Comparison of ENCODE assay signal across 23 cellular contexts in the genomic region with DNA sequence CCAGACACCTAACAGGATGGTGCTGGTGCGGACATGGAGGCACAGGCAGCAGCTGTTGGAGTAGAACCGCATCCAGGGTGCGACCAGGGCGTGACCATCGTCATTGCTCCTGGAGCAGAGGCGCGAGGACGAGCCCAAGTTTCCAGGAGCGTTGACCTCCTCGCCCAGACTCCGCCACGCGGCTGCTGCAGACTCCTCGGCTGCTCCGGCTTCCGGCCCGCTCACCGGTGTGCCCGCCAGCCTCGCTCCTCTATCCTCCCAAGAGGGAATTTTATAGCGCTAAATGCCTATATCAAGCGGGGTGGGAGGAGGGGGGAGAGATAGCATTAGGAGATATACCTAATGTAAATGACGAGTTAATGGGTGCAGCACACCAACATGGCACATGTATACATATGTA. TPM values are rescaled to one million over a fixed set of nuclear protein-coding genes. Genes with fewer than 3 reads are reported as not detected.
"Had no signal": no experiment of that assay in that cellular context is flagged by ENCODE, and none has a peak within 500 bp of the region (broad histone marks: within the 10 kb centered on the region; RNA-seq: fewer than 3 reads in every experiment).

No MANE protein-coding gene starts in this region.

- DNase-seq: IMR-90, Karpas-422, KG1, MG63, NCI-H1092, NCI-H1105 treated with DMSO at 0.1 percent for 48 hours, NCI-H1417 treated with DMSO at 0.1 percent for 48 hours, NCI-H146, NCI-H1694 treated with DMSO at 0.1 percent for 48 hours, NCI-H1930, NCI-H2081, NCI-H2107, NCI-H226, NCI-H446, NCI-H510A, NCI-H524 treated with DMSO at 0.1 percent for 48 hours, NCI-H69, NCI-H774, SHP77, SK-N-SH had no signal

- H3K27me3 ChIP-seq: MG63 had no signal

- H3K9ac ChIP-seq: SK-N-SH had no signal

- H3K27ac ChIP-seq: RWPE1 had no signal

- H3K4me3 ChIP-seq: MG63 had no signal

- H3K36me3 ChIP-seq: MG63 had no signal

- H3K9me3 ChIP-seq: SK-N-SH had no signal

- H3K4me2 ChIP-seq: SK-N-SH had no signal

RNA-seq across cellular contexts. Expression of gene S100A12, which starts 5.3 kb away (rescaled TPM):
- total RNA-seq: HT-29, IMR-90, SK-MEL-5 had no signal
- polyA plus RNA-seq: IMR-90, SK-N-SH had no signal

RNA-seq across cellular contexts. Expression of gene S100A8, which starts 10.2 kb away (rescaled TPM):
- total RNA-seq: HT-29, IMR-90, SK-MEL-5 had no signal
- polyA plus RNA-seq: IMR-90, SK-N-SH had no signal

RNA-seq across cellular contexts. Expression of gene S100A9, which starts 23.1 kb away (rescaled TPM):
- total RNA-seq: IMR-90, SK-MEL-5 had no signal
- polyA plus RNA-seq: IMR-90, SK-N-SH had no signal

RNA-seq across cellular contexts. Expression of gene PGLYRP4, which starts 32.1 kb away (rescaled TPM):
- total RNA-seq: HT-29, IMR-90, SK-MEL-5 had no signal
- polyA plus RNA-seq: IMR-90, SK-N-SH had no signal

RNA-seq across cellular contexts. Expression of gene S100A7A, which starts 35.6 kb away (rescaled TPM):
- total RNA-seq: HT-29, IMR-90, SK-MEL-5 had no signal
- polyA plus RNA-seq: IMR-90, SK-N-SH had no signal
